ENCODE assay signal across 8 cellular contexts in genomic region chr11:57336111-57336666, GRCh38. TPM values are rescaled to one million over a fixed set of nuclear protein-coding genes. Genes with fewer than 3 reads are reported as not detected.
A peak's percentile ranks its signal among the peaks of the same experiment; 100 is the strongest.
DNase-seq lines count a peak whose midpoint lies in the region; ATAC-seq and TF ChIP-seq lines count a peak whose summit lies in the region.

No MANE protein-coding gene starts in this region.

- H3K4me2 ChIP-seq in Karpas-422 (ENCODE audit: low read depth, low read length, poor library complexity, severe bottlenecking), result peak overlapping the region; percentile 94

- POLR2A ChIA-PET in CD4-positive, alpha-beta memory T cell (lab: Charles Lee; ENCODE audit: partially characterized antibody), result interaction anchor here (0.6 to 6.6 kb wide), 12 partner anchors 9 to 1242 kb away, joined by 3 to 128 read pairs (median 4); partner anchors contain the start of genes SELENOH, SLC43A3, TIMM10 and TNKS1BP1
- POLR2A ChIA-PET in MCF 10A (lab: Yijun Ruan, JAX), result interaction anchor here (1.1 to 4.4 kb wide), 3 partner anchors 12 to 376 kb away, joined by 3 to 89 read pairs (median 5); partner anchors contain the start of genes MED19, TMX2 and TNKS1BP1

- H3K4me3 Mint-ChIP-seq in CD4-positive, alpha-beta memory T cell, result peak overlapping the region; percentile 86 to 98 (median 93)
- peak overlapping the region; percentile 82 for H3K4me3 Mint-ChIP-seq in MCF 10A (ENCODE audit: unreplicated experiment)

- intact Hi-C loops in CD4-positive, alpha-beta memory T cell (cut with micrococcal nuclease), result no loop called here
- intact Hi-C loops in MCF 10A (cut with micrococcal nuclease), result no loop called here

- peak overlapping the region; percentile 85 for H3K27ac ChIP-seq in CD4-positive, alpha-beta memory T cell (ENCODE audit: low read depth, low read length)
- H3K27ac ChIP-seq in Karpas-422 (ENCODE audit: low read length), result no peak overlapping the region; the same call in 1 of the 2 replicates
- H3K27ac ChIP-seq in muscle layer of colon (ENCODE audit: low read depth, low read length), result peak overlapping the region; percentile 68

- H3K27me3 ChIP-seq in CD4-positive, alpha-beta memory T cell (ENCODE audit: insufficient read depth, low read length), result no peaks in the 10 kb centered on the region
- H3K27me3 ChIP-seq in Karpas-422 (ENCODE audit: low read length), result no peaks in the 10 kb centered on the region
- H3K27me3 ChIP-seq in muscle layer of colon (ENCODE audit: control insufficient read depth in 1 of 2, insufficient read depth in 2 of 2, low read length in 2 of 2), result no peaks in the 10 kb centered on the region

- TSS peak; percentile 75 for BruUV-seq in MCF 10A (replicated peaks; lab: Mats Ljungman, UMichigan)

- peak overlapping the region; percentile 96 to 99 (median 98) for H3K27ac Mint-ChIP-seq in CD4-positive, alpha-beta memory T cell
- peak overlapping the region; percentile 95 for H3K27ac Mint-ChIP-seq in MCF 10A (ENCODE audit: low read depth, unreplicated experiment)

- H3K4me1 ChIP-seq in CD4-positive, alpha-beta memory T cell (ENCODE audit: insufficient read depth, low read length), result peaks cover 25% of the 10 kb centered on the region
- H3K4me1 ChIP-seq in Karpas-422 (ENCODE audit: low read length), result peaks cover 37% of the 10 kb centered on the region
- H3K4me1 ChIP-seq in muscle layer of colon (ENCODE audit: insufficient read depth, low read length), result peaks cover 18% of the 10 kb centered on the region

- H3K36me3 Mint-ChIP-seq in CD4-positive, alpha-beta memory T cell, result peaks cover 21 to 40% of the 10 kb centered on the region in 2 donors
- H3K36me3 Mint-ChIP-seq in MCF 10A (ENCODE audit: insufficient read depth, unreplicated experiment), result peaks cover 30% of the 10 kb centered on the region

- peaks cover 0 to 2% (median 0%) of the 10 kb centered on the region in 8 donors for H3K9me3 Mint-ChIP-seq in CD4-positive, alpha-beta memory T cell
- no peaks in the 10 kb centered on the region for H3K9me3 Mint-ChIP-seq in MCF 10A (ENCODE audit: unreplicated experiment)

- peak overlapping the region; percentile 51; the same call in 1 of the 2 replicates for H2AFZ ChIP-seq in Karpas-422 (ENCODE audit: low read length)

- no peak for DNase-seq in CD4-positive, alpha-beta memory T cell
- DNase-seq in Karpas-422, result no peak
- DNase-seq in MCF 10A (ENCODE audit: unreplicated experiment), result no peak
- no peak for DNase-seq in HCEC 1CT
- DNase-seq in NCI-H524 (lab: John Stamatoyannopoulos, UW), result no peak

- H3K9ac ChIP-seq in Karpas-422 (ENCODE audit: low read length) (peak overlapping the region; percentile 97), muscle layer of colon (ENCODE audit: low read length) (peak overlapping the region; percentile 50)

- H3K27me3 Mint-ChIP-seq in CD4-positive, alpha-beta memory T cell, result no peaks in the 10 kb centered on the region
- no peaks in the 10 kb centered on the region for H3K27me3 Mint-ChIP-seq in MCF 10A (ENCODE audit: insufficient read depth, unreplicated experiment)

- no peaks in the 10 kb centered on the region; the same call in 1 of the 2 replicates for H4K20me1 ChIP-seq in Karpas-422 (ENCODE audit: insufficient read depth, low read depth, low read length)

- ATAC-seq in HG03469 (IDR thresholded peaks at IDR 0.05; ENCODE audit: unreplicated experiment) (no peak), GM18873 (IDR thresholded peaks at IDR 0.05; ENCODE audit: low FRiP score, unreplicated experiment) (no peak)

- H3K4me3 ChIP-seq in CD4-positive, alpha-beta memory T cell (ENCODE audit: low read length in 2 of 2), result peak overlapping the region; percentile 55 to 87
- H3K4me3 ChIP-seq in Karpas-422 (ENCODE audit: low read length) (peak overlapping the region; percentile 84), muscle layer of colon (ENCODE audit: low read depth in 1 of 2, low read length in 2 of 2) (peak overlapping the region; percentile 79 to 90)

- H3K79me2 ChIP-seq in Karpas-422 (ENCODE audit: low read length), result peaks cover 39% of the 10 kb centered on the region

- peaks cover 25% of the 10 kb centered on the region for H3K36me3 ChIP-seq in CD4-positive, alpha-beta memory T cell (ENCODE audit: insufficient read depth, low read length)
- H3K36me3 ChIP-seq in Karpas-422 (ENCODE audit: insufficient read depth, low read length) (peaks cover 30% of the 10 kb centered on the region), muscle layer of colon (ENCODE audit: insufficient read depth, low read length) (peaks cover 22% of the 10 kb centered on the region)

- H3K9me3 ChIP-seq in CD4-positive, alpha-beta memory T cell (ENCODE audit: control insufficient read depth in 1 of 2, low read length in 2 of 2), result no peaks in the 10 kb centered on the region
- no peaks in the 10 kb centered on the region for H3K9me3 ChIP-seq in Karpas-422 (ENCODE audit: low read length)
- no peaks in the 10 kb centered on the region for H3K9me3 ChIP-seq in muscle layer of colon (ENCODE audit: low read length)

- no peaks in the 10 kb centered on the region for H3K9me2 ChIP-seq in Karpas-422 (replicated peaks; ENCODE audit: insufficient read depth, low read length)

- CTCF ChIA-PET in CD4-positive, alpha-beta memory T cell (lab: Charles Lee; ENCODE audit: partially characterized antibody), result interaction anchor here (0.6 to 4.0 kb wide), 8 partner anchors 10 to 308 kb away, joined by 3 to 33 read pairs (median 5); partner anchors contain the start of gene TNKS1BP1
- CTCF ChIA-PET in MCF 10A (lab: Yijun Ruan, JAX), result interaction anchor here (0.6 to 3.2 kb wide), 5 partner anchors 10 to 1253 kb away, joined by 3 to 9 read pairs (median 3); no protein-coding TSS in a partner anchor

- no peak for TF ChIP-seq CTCF in MCF 10A (IDR thresholded peaks at IDR 0.05; ENCODE audit: unreplicated experiment)

- peaks cover 23 to 29% (median 25%) of the 10 kb centered on the region in 4 donors for H3K4me1 Mint-ChIP-seq in CD4-positive, alpha-beta memory T cell
- H3K4me1 Mint-ChIP-seq in MCF 10A (ENCODE audit: insufficient read depth, unreplicated experiment), result peaks cover 20% of the 10 kb centered on the region

RNA-seq across cellular contexts. Expression of gene SSRP1, which starts 0.5 kb away (rescaled TPM):
- 10 to 100 TPM; 69.0 to 74.3 TPM for total RNA-seq in CD4-positive, alpha-beta memory T cell
- polyA plus RNA-seq in CD4-positive, alpha-beta memory T cell, result 10 to 100 TPM; 19.6 to 42.2 TPM
- 79.9 and 111 TPM in 2 replicates for total RNA-seq in Karpas-422 (2014; rRNA removed; shearing (Covaris generic); ENCODE audit: low replicate concordance)
- 159 and 229 TPM in 2 replicates for total RNA-seq in MCF 10A (2022)

RNA-seq across cellular contexts. Expression of gene P2RX3, which starts 2.0 kb away (rescaled TPM):
- total RNA-seq in CD4-positive, alpha-beta memory T cell, result not detected
- not detected for polyA plus RNA-seq in CD4-positive, alpha-beta memory T cell
- not detected in 2 replicates for total RNA-seq in Karpas-422 (2014; rRNA removed; shearing (Covaris generic); ENCODE audit: low replicate concordance)
- total RNA-seq in MCF 10A (2022), result not detected in 2 replicates

RNA-seq across cellular contexts. Expression of gene TNKS1BP1, which starts 11.4 kb away (rescaled TPM):
- total RNA-seq in CD4-positive, alpha-beta memory T cell, result 10 to 100 TPM; 17.2 to 23.7 TPM
- polyA plus RNA-seq in CD4-positive, alpha-beta memory T cell, result 1 to 10 TPM in 1 of 2 donors, under 1 TPM in 1; 0.52 to 4.7 TPM
- 11.6 and 21.9 TPM in 2 replicates for total RNA-seq in Karpas-422 (2014; rRNA removed; shearing (Covaris generic); ENCODE audit: low replicate concordance)
- total RNA-seq in MCF 10A (2022), result 198 and 202 TPM in 2 replicates

RNA-seq across cellular contexts. Expression of gene PRG3, which starts 44.8 kb away (rescaled TPM):
- not detected for total RNA-seq in CD4-positive, alpha-beta memory T cell
- not detected for polyA plus RNA-seq in CD4-positive, alpha-beta memory T cell
- total RNA-seq in Karpas-422 (2014; rRNA removed; shearing (Covaris generic); ENCODE audit: low replicate concordance), result not detected in 2 replicates
- not detected in 2 replicates for total RNA-seq in MCF 10A (2022)

RNA-seq across cellular contexts. Expression of gene PRG2, which starts 54.3 kb away (rescaled TPM):
- under 1 TPM in 1 of 2 experiments, not detected in 1; 0.25 TPM for total RNA-seq in CD4-positive, alpha-beta memory T cell
- polyA plus RNA-seq in CD4-positive, alpha-beta memory T cell, result not detected
- not detected in 2 replicates for total RNA-seq in Karpas-422 (2014; rRNA removed; shearing (Covaris generic); ENCODE audit: low replicate concordance)
- 0.25 TPM in 1 of 2 replicates, not detected in the other for total RNA-seq in MCF 10A (2022)
